In the genomic region with DNA sequence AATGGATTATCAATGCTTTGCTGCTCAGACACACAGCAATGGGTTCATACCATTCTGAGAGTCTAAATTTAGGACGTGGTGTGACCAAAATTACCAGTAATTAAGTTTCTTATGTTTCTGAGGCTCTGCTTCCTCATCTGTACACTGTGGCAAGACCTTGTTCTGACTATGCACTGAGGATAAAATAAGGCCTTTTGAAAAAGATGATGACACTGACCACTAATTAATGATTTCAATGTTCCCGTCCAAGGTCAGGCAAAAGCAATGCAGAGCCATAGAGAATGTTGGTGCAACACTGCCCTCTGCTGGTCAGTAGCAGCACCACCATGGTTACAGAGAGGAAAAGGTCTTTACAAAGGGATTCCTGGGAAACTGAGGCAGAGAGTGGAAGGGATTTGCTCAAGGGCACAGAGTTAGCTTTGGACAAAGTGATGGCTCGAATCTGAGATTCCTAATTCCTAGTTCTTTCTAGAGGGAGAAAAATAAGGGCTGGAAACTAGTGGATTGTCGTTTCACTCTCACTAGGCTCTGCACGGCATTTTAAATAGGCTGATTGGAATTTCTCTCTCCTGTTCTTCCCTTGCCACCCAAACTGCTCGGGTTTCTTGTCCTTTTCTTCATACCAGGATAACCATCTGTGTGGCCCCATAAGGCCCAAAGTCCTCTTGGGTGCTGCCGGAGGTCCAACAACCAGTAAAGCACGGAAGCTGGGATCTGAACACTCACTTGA, we compare ENCODE assay signal across 8 cellular contexts. TPM values are rescaled to one million over a fixed set of nuclear protein-coding genes. Genes with fewer than 3 reads are reported as not detected.
DNase-seq lines count a peak whose midpoint lies in the region; ATAC-seq and TF ChIP-seq lines count a peak whose summit lies in the region.

No MANE protein-coding gene starts in this region.

- no peak for TF ChIP-seq POLR2A in esophagus muscularis mucosa (IDR thresholded peaks at IDR 0.05; ENCODE audit: low read depth)

- H3K36me3 ChIP-seq in esophagus muscularis mucosa = no peaks in the 10 kb centered on the region

- no peak overlapping the region for H3K4me3 ChIP-seq in esophagus muscularis mucosa

- peak; percentile 43 for ATAC-seq in HG03565 (IDR thresholded peaks at IDR 0.05; ENCODE audit: unreplicated experiment)
- ATAC-seq in natural killer cell treated with Interleukin-12 subunit alpha and Interleukin-12 subunit beta and Interleukin-15 and Interleukin-18, amount 100 ng/mL, for 72 hours = peak; percentile 76 to 79

- WGBS in esophagus muscularis mucosa = 57% methylated on average over 8 of the region's 8 CpGs

- H3K4me1 ChIP-seq in esophagus muscularis mucosa = peaks cover 0 to 7% (median 2%) of the 10 kb centered on the region in 4 donors

- H3K4me1 Mint-ChIP-seq in natural killer cell treated with Interleukin-12 subunit alpha and Interleukin-12 subunit beta and Interleukin-15 and Interleukin-18, amount 100 ng/mL, for 72 hours (ENCODE audit: low read depth in 2 of 2) = peaks cover 6 to 8% of the 10 kb centered on the region in 2 donors

- no peaks in the 10 kb centered on the region for H3K27me3 Mint-ChIP-seq in natural killer cell treated with Interleukin-12 subunit alpha and Interleukin-12 subunit beta and Interleukin-15 and Interleukin-18, amount 100 ng/mL, for 72 hours

- peak overlapping the region in 1 of 2 donors; percentile 48 for H3K27ac Mint-ChIP-seq in natural killer cell treated with Interleukin-12 subunit alpha and Interleukin-12 subunit beta and Interleukin-15 and Interleukin-18, amount 100 ng/mL, for 72 hours

- TF ChIP-seq CTCF in esophagus muscularis mucosa (IDR thresholded peaks at IDR 0.05) = peak; percentile 88 to 94 (median 89)

- no peaks in the 10 kb centered on the region for H3K36me3 Mint-ChIP-seq in natural killer cell treated with Interleukin-12 subunit alpha and Interleukin-12 subunit beta and Interleukin-15 and Interleukin-18, amount 100 ng/mL, for 72 hours

- intact Hi-C loops in esophagus muscularis mucosa (cut with DNase I) = no loop called here

- no peak overlapping the region for H3K4me3 Mint-ChIP-seq in natural killer cell treated with Interleukin-12 subunit alpha and Interleukin-12 subunit beta and Interleukin-15 and Interleukin-18, amount 100 ng/mL, for 72 hours

- no peaks in the 10 kb centered on the region for H3K27me3 ChIP-seq in esophagus muscularis mucosa

- no peaks in the 10 kb centered on the region for H3K9me3 ChIP-seq in esophagus muscularis mucosa

- TF ChIP-seq EP300 in esophagus muscularis mucosa (IDR thresholded peaks at IDR 0.05) = no peak

- no peaks in the 10 kb centered on the region for H3K9me3 Mint-ChIP-seq in natural killer cell treated with Interleukin-12 subunit alpha and Interleukin-12 subunit beta and Interleukin-15 and Interleukin-18, amount 100 ng/mL, for 72 hours

- DNase-seq in activated gamma-delta T cell treated with Interleukin-2 at 50 U/mL for 16 hours (peak; percentile 66), activated gamma-delta T cell (lab: John Stamatoyannopoulos, UW) (no peak), NOMO-1 treated with dmso at 0.1 percent for 144 hours (lab: John Stamatoyannopoulos, UW; ENCODE audit: unreplicated experiment) (peak; percentile 87), activated T-cell treated with anti-CD3 and anti-CD28 coated beads for 4 hours (peak; percentile 61), esophagus muscularis mucosa (ENCODE audit: extremely low spot score) (no peak), superior temporal gyrus (ENCODE audit: extremely low spot score) (peak; percentile 93)
- peak; percentile 77 for DNase-seq in natural killer cell treated with Interleukin-12 subunit alpha and Interleukin-12 subunit beta and Interleukin-15 and Interleukin-18, amount 100 ng/mL, for 72 hours (ENCODE audit: low spot score)

- H3K27ac ChIP-seq in esophagus muscularis mucosa (replicated peaks in 1 of 4) = no peak overlapping the region

RNA-seq across cellular contexts. Expression of gene P2RX7, which starts 22.3 kb away (rescaled TPM):
- total RNA-seq in esophagus muscularis mucosa = 1 to 10 TPM; 1.5 to 4.3 (median 2.7) TPM
- total RNA-seq in natural killer cell treated with Interleukin-12 subunit alpha and Interleukin-12 subunit beta and Interleukin-15 and Interleukin-18, amount 100 ng/mL, for 72 hours = 10 to 100 TPM; 20.2 to 46.6 TPM

Comparison
In these comparisons a context has a peak if more than half of its experiments do, and no peak if none do; other contexts are left out.
1. DNase-seq: peak in activated gamma-delta T cell treated with Interleukin-2 at 50 U/mL for 16 hours (single experiment), NOMO-1 treated with dmso at 0.1 percent for 144 hours (single experiment), activated T-cell treated with anti-CD3 and anti-CD28 coated beads for 4 hours (single experiment), natural killer cell treated with Interleukin-12 subunit alpha and Interleukin-12 subunit beta and Interleukin-15 and Interleukin-18, amount 100 ng/mL, for 72 hours (single experiment) and superior temporal gyrus (single experiment); none in activated gamma-delta T cell (single experiment) and esophagus muscularis mucosa (single experiment).